17 cellular contexts compared by ENCODE assay signal in the genomic region with DNA sequence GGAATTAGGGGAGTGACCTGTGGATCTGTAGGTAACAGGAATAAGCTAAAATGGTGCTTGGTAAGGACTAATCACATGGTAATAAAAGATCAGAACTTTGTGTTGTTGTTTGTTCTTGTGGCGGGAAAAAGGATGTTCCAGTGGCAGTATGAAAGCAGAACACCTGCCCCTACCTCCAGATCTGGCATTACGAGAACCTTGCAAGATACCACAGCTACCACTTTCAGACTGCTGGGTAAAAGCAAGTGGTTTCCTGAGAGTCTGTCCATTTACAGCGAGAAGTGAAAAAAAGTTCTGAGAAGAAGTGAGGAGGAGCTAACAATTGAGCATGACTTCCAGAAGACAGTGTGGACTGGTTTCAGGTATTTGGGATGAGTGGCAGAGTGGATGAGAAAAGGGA.
DNase-seq lines count a peak whose midpoint lies in the region; ATAC-seq, FAIRE-seq and TF ChIP-seq lines count a peak whose summit lies in the region.
"Had no signal": no experiment of that assay in that cellular context is flagged by ENCODE, and none has a peak within 500 bp of the region (broad histone marks: within the 10 kb centered on the region; RNA-seq: fewer than 3 reads in every experiment).

No MANE protein-coding gene starts in this region.

- H3K36me3 ChIP-seq in BLaER1, result no peaks in the 10 kb centered on the region
- H3K36me3 ChIP-seq in small intestine (ENCODE audit: control insufficient read depth in 2 of 2, insufficient read depth in 2 of 2, low read length in 2 of 2), result no peaks in the 10 kb centered on the region

- WGBS in small intestine, 3 donors, result 61 to 69% (median 68%) methylated on average over 3 of the region's 3 CpGs

- H3K9me3 ChIP-seq in BLaER1, result peaks cover 50% of the 10 kb centered on the region
- H3K9me3 ChIP-seq in small intestine (ENCODE audit: control insufficient read depth, low read depth), result no peaks in the 10 kb centered on the region
- H3K9me3 ChIP-seq: SK-N-SH, testis had no signal

- no peak overlapping the region for H3K9ac ChIP-seq in BLaER1
- H3K9ac ChIP-seq: SK-N-SH had no signal

- no peak for TF ChIP-seq POLR2A in erythroblast (IDR thresholded peaks at IDR 0.05; ENCODE audit: low read length)

- H3K4me1 ChIP-seq in BLaER1, result peaks cover 67% of the 10 kb centered on the region
- no peaks in the 10 kb centered on the region for H3K4me1 ChIP-seq in small intestine (ENCODE audit: control insufficient read depth in 2 of 2, insufficient read depth in 1 of 2, low read depth in 1 of 2, low read length in 1 of 2)
- H3K4me1 ChIP-seq: testis had no signal

- intact Hi-C loops in posterior cingulate gyrus (cut with DNase I), result no loop called here

- peak overlapping the region; percentile 29; the same call in 1 of the 2 replicates for H3K27ac ChIP-seq in BLaER1
- no peak overlapping the region for H3K27ac ChIP-seq in caudate nucleus (ENCODE audit: low read depth, low read length)
- H3K27ac ChIP-seq in small intestine (ENCODE audit: low read depth in 1 of 2, low read length in 1 of 2), result no peak overlapping the region
- H3K27ac ChIP-seq: testis had no signal

- H3K27me3 ChIP-seq in BLaER1 (no peaks in the 10 kb centered on the region), small intestine (ENCODE audit: control insufficient read depth in 2 of 2, insufficient read depth in 2 of 2, low read length in 2 of 2) (no peaks in the 10 kb centered on the region)
- H3K27me3 ChIP-seq: testis had no signal

- H3K4me2 ChIP-seq in BLaER1, result peak overlapping the region; percentile 53
- H3K4me2 ChIP-seq: SK-N-SH had no signal

- DNase-seq in GM19239 (ENCODE audit: insufficient read length, low spot score) (peak; percentile 16), caudate nucleus (lab: John Stamatoyannopoulos, UW) (no peak), small intestine (no peak), posterior cingulate gyrus (no peak), erythroblast (lab: John Stamatoyannopoulos, UW) (no peak)
- DNase-seq: amygdala; effector CD8-positive, alpha-beta T cell; head of caudate nucleus; mammary epithelial cell; NCI-H226; SK-N-SH; stimulated activated CD4-positive, alpha-beta T cell treated with anti-CD3 and anti-CD28 coated beads, Interleukin-4, amount 100 ng/mL, for 4 hours; testis had no signal

- ATAC-seq in HG02623 (IDR thresholded peaks at IDR 0.05; ENCODE audit: unreplicated experiment) (peak; percentile 97), HG03439 (IDR thresholded peaks at IDR 0.05; ENCODE audit: unreplicated experiment) (peak; percentile 98)

- peak; percentile 84 for FAIRE-seq in GM19239 (lab: Jason Lieb, UNC)
- FAIRE-seq in small intestine (lab: Jason Lieb, UNC), result no peak
- FAIRE-seq: H1 had no signal

- H4K20me1 ChIP-seq in BLaER1, result no peaks in the 10 kb centered on the region

- H3K4me3 ChIP-seq in BLaER1 (no peak overlapping the region), small intestine (ENCODE audit: low read depth in 1 of 2, low read length in 2 of 2) (no peak overlapping the region)
- H3K4me3 ChIP-seq: testis had no signal
